Comparison of ENCODE assay signal across 16 cellular contexts in the genomic region with DNA sequence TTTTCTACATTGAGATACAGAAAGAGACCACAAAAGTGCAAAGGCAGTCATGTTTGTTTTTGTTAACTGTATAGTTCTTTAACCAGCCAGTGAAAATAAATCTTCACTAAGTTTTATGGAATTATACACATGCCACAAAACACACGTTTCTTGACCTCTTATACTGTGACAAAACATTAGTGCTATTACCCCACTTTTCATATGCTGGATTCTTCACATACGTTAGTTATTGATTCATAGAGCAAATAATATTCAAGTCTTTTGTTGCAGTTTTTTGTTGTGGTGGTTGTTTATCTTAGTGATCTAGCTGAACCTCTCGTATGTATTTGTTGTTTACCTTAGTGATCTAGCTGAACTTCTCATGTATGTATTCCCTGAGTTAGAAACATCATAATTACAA. TPM values are rescaled to one million over a fixed set of nuclear protein-coding genes. Genes with fewer than 3 reads are reported as not detected.
DNase-seq lines count a peak whose midpoint lies in the region; ATAC-seq and TF ChIP-seq lines count a peak whose summit lies in the region.
"Had no signal": no experiment of that assay in that cellular context is flagged by ENCODE, and none has a peak within 500 bp of the region (broad histone marks: within the 10 kb centered on the region; RNA-seq: fewer than 3 reads in every experiment).

No MANE protein-coding gene starts in this region.

- no peak overlapping the region for H2BK5ac ChIP-seq in trophoblast cell (ENCODE audit: low read depth, low read length, poor library complexity)

- no peak overlapping the region for H3K4me3 Mint-ChIP-seq in activated CD8-positive, alpha-beta memory T cell treated with anti-CD3 and anti-CD28 coated beads, Interleukin-2, amount 10 ng/mL, durations not matched to agents 7 days and 5 days
- H3K4me3 Mint-ChIP-seq: CD4-positive, alpha-beta memory T cell; H9 had no signal

- DNase-seq in EH (ENCODE audit: low read depth) (peak; percentile 3), PC-3 (peak; percentile 41), fibroblast of lung (ENCODE audit: low read depth in 2 of 2) (peak; percentile 21 to 37), trophoblast cell (peak; percentile 9 to 86), iPS-NIHi7 (ENCODE audit: extremely low spot score) (no peak)
- DNase-seq in activated CD8-positive, alpha-beta memory T cell treated with anti-CD3 and anti-CD28 coated beads, Interleukin-2, amount 10 ng/mL, durations not matched to agents 7 days and 5 days, result no peak
- DNase-seq: C1 segment of cervical spinal cord; Calu3; CD4-positive, alpha-beta memory T cell; COR-L47; DMS153; DMS79 treated with DMSO at 0.1 percent for 48 hours; GM23248; H9 had no signal

- intact Hi-C loops in PC-3 (cut with micrococcal nuclease), result loop anchor here (5.0 kb wide), 1 partner anchor 869 kb away; no protein-coding TSS in a partner anchor

- H2AK5ac ChIP-seq in trophoblast cell (ENCODE audit: low read length), result no peak overlapping the region

- no peaks in the 10 kb centered on the region for H3K4me1 ChIP-seq in PC-3 (ENCODE audit: insufficient read depth, low read length)
- no peaks in the 10 kb centered on the region for H3K4me1 ChIP-seq in fibroblast of lung (ENCODE audit: control insufficient read depth, extremely low read depth, insufficient read depth, low read length)
- H3K4me1 ChIP-seq in trophoblast cell (ENCODE audit: control insufficient read depth in 1 of 2, insufficient read depth in 2 of 2, low read length in 2 of 2), result no peaks in the 10 kb centered on the region

- no peaks in the 10 kb centered on the region for H3K79me2 ChIP-seq in PC-3 (ENCODE audit: low read length)
- H3K79me2 ChIP-seq in fibroblast of lung (ENCODE audit: control insufficient read depth, insufficient read depth, low read length), result no peaks in the 10 kb centered on the region
- no peaks in the 10 kb centered on the region for H3K79me2 ChIP-seq in trophoblast cell (ENCODE audit: control insufficient read depth, insufficient read depth, low read length, poor library complexity)

- H2AFZ ChIP-seq in PC-3 (ENCODE audit: low read length) (no peak overlapping the region), fibroblast of lung (ENCODE audit: low read length) (no peak overlapping the region), trophoblast cell (ENCODE audit: insufficient read depth, low read length, poor library complexity) (no peak overlapping the region)
- H2AFZ ChIP-seq: GM23248 had no signal

- H2BK12ac ChIP-seq in trophoblast cell (ENCODE audit: low read length), result no peak overlapping the region

- H4K91ac ChIP-seq in trophoblast cell (ENCODE audit: low read depth, low read length), result no peak overlapping the region

- H3K27me3 ChIP-seq in PC-3 (ENCODE audit: low read length) (no peaks in the 10 kb centered on the region), fibroblast of lung (ENCODE audit: control insufficient read depth, insufficient read depth, low read length) (no peaks in the 10 kb centered on the region), trophoblast cell (ENCODE audit: insufficient read depth, low read length) (no peaks in the 10 kb centered on the region)

- no peaks in the 10 kb centered on the region for H4K20me1 ChIP-seq in PC-3 (ENCODE audit: low read length)
- no peaks in the 10 kb centered on the region for H4K20me1 ChIP-seq in fibroblast of lung (ENCODE audit: control insufficient read depth, extremely low read depth, insufficient read depth, low read length)

- H3K4me3 ChIP-seq in PC-3 (ENCODE audit: low read length) (no peak overlapping the region), fibroblast of lung (replicated peaks in 1 of 4; ENCODE audit: control extremely low read depth in 1 of 4, insufficient read depth in 1 of 4, low read depth in 3 of 4, low read length in 4 of 4) (no peak overlapping the region), trophoblast cell (ENCODE audit: low read depth, low read length) (no peak overlapping the region)
- H3K4me3 ChIP-seq: GM23248 had no signal

- H3K36me3 ChIP-seq in PC-3 (ENCODE audit: low read depth, low read length), result 0 out of 2 replicates have a peak, but pooled peaks cover 6% of the 10 kb centered on the region
- no peaks in the 10 kb centered on the region for H3K36me3 ChIP-seq in fibroblast of lung (ENCODE audit: control insufficient read depth, insufficient read depth, low read length)
- peaks cover 0 to 4% of the 10 kb centered on the region in 2 experiments for H3K36me3 ChIP-seq in trophoblast cell (ENCODE audit: control insufficient read depth in 1 of 2, insufficient read depth in 2 of 2, low read length in 2 of 2)

- no peak overlapping the region for H2BK120ac ChIP-seq in trophoblast cell (ENCODE audit: insufficient read depth, low read length, poor library complexity)

- H3K9me3 ChIP-seq in PC-3 (ENCODE audit: low read length) (no peaks in the 10 kb centered on the region), fibroblast of lung (ENCODE audit: control insufficient read depth, insufficient read depth, low read depth, low read length) (no peaks in the 10 kb centered on the region), trophoblast cell (ENCODE audit: insufficient read depth, low read depth, low read length) (peaks cover 2% of the 10 kb centered on the region)

- H3K18ac ChIP-seq in trophoblast cell (ENCODE audit: low read length), result no peak overlapping the region

- WGBS in trophoblast cell (ENCODE audit: extremely low coverage, insufficient coverage, insufficient read length), result no CpG with 5 or more reads among the region's 3 CpGs

- no peaks in the 10 kb centered on the region for H3K79me1 ChIP-seq in trophoblast cell (ENCODE audit: low read length)

- H3K27ac ChIP-seq in PC-3 (ENCODE audit: low read length) (no peak overlapping the region), fibroblast of lung (ENCODE audit: insufficient read depth, low read length) (no peak overlapping the region), trophoblast cell (ENCODE audit: low read depth, low read length) (no peak overlapping the region)
- H3K27ac ChIP-seq: GM23248 had no signal

- no peak overlapping the region for H3K23ac ChIP-seq in trophoblast cell (ENCODE audit: low read length)

- ATAC-seq in PC-3 (no peak), HG02973 (IDR thresholded peaks at IDR 0.05; ENCODE audit: unreplicated experiment) (no peak)
- no peak for ATAC-seq in activated CD8-positive, alpha-beta memory T cell treated with anti-CD3 and anti-CD28 coated beads, Interleukin-2, amount 10 ng/mL, durations not matched to agents 7 days and 5 days
- ATAC-seq: HCT116 had no signal

- TF ChIP-seq CTCF in PC-3 (conservative IDR thresholded peaks at IDR 0.05; ENCODE audit: low read depth, low read length), result no peak
- no peak for TF ChIP-seq CTCF in fibroblast of lung (conservative IDR thresholded peaks at IDR 0.05 in 1 of 2, IDR thresholded peaks at IDR 0.05 in 1 of 2; ENCODE audit: low read depth in 1 of 2, low read length in 2 of 2)

- H3K9ac ChIP-seq in PC-3 (ENCODE audit: low read length), result no peak overlapping the region
- H3K9ac ChIP-seq in fibroblast of lung (ENCODE audit: insufficient read depth, low read length), result no peak overlapping the region
- no peak overlapping the region for H3K9ac ChIP-seq in trophoblast cell (ENCODE audit: low read length)
- H3K9ac ChIP-seq: GM23248 had no signal

- POLR2A ChIA-PET in PC-3 (lab: Charles Lee; ENCODE audit: unreplicated experiment), result no interaction called here

- no peak overlapping the region for H4K12ac ChIP-seq in trophoblast cell (ENCODE audit: low read depth, low read length)

- no peak overlapping the region for H3K14ac ChIP-seq in trophoblast cell (ENCODE audit: low read length)

- no peaks in the 10 kb centered on the region for H3K4me1 Mint-ChIP-seq in activated CD8-positive, alpha-beta memory T cell treated with anti-CD3 and anti-CD28 coated beads, Interleukin-2, amount 10 ng/mL, durations not matched to agents 7 days and 5 days
- H3K4me1 Mint-ChIP-seq: H9 had no signal

- H3K27me3 Mint-ChIP-seq in activated CD8-positive, alpha-beta memory T cell treated with anti-CD3 and anti-CD28 coated beads, Interleukin-2, amount 10 ng/mL, durations not matched to agents 7 days and 5 days, result no peaks in the 10 kb centered on the region
- H3K27me3 Mint-ChIP-seq: CD4-positive, alpha-beta memory T cell had no signal

- no peaks in the 10 kb centered on the region for H3K9me2 ChIP-seq in PC-3 (replicated peaks; ENCODE audit: low read length)

- no peak overlapping the region for H3K27ac Mint-ChIP-seq in activated CD8-positive, alpha-beta memory T cell treated with anti-CD3 and anti-CD28 coated beads, Interleukin-2, amount 10 ng/mL, durations not matched to agents 7 days and 5 days
- H3K27ac Mint-ChIP-seq: H9 had no signal

- BruUV-seq in PC-3 (replicated peaks; lab: Mats Ljungman, UMichigan), result no TSS peak

- H3K4me2 ChIP-seq in PC-3 (ENCODE audit: low read length) (no peak overlapping the region), fibroblast of lung (ENCODE audit: extremely low read depth, insufficient read depth, low read length) (no peak overlapping the region), trophoblast cell (ENCODE audit: low read length) (no peak overlapping the region)

- H4K8ac ChIP-seq in trophoblast cell (ENCODE audit: low read depth, low read length), result no peak overlapping the region

- no peaks in the 10 kb centered on the region for H3K9me3 Mint-ChIP-seq in activated CD8-positive, alpha-beta memory T cell treated with anti-CD3 and anti-CD28 coated beads, Interleukin-2, amount 10 ng/mL, durations not matched to agents 7 days and 5 days (ENCODE audit: low read depth)
- H3K9me3 Mint-ChIP-seq: CD4-positive, alpha-beta memory T cell; H9 had no signal

- H3F3A ChIP-seq in PC-3 (ENCODE audit: low read length, unreplicated experiment), result no peaks in the 10 kb centered on the region

- H3K4ac ChIP-seq in trophoblast cell (ENCODE audit: low read depth, low read length), result no peak overlapping the region

- CTCF ChIA-PET in PC-3 (lab: Charles Lee), result no interaction called here
- CTCF ChIA-PET in activated CD8-positive, alpha-beta memory T cell treated with anti-CD3 and anti-CD28 coated beads, Interleukin-2, amount 10 ng/mL, durations not matched to agents 7 days and 5 days (lab: Charles Lee), result interaction anchor here (1.6 kb wide), 1 partner anchor 10 kb away, joined by 6 read pairs; no protein-coding TSS in a partner anchor

- H3K36me3 Mint-ChIP-seq in activated CD8-positive, alpha-beta memory T cell treated with anti-CD3 and anti-CD28 coated beads, Interleukin-2, amount 10 ng/mL, durations not matched to agents 7 days and 5 days, result peaks cover 7% of the 10 kb centered on the region

RNA-seq across cellular contexts. Expression of a gene that starts 28.0 kb away (rescaled TPM):
- total RNA-seq in PC-3 (2014; rRNA removed), result 15.8 and 21.3 TPM in 2 replicates
- 51.5 and 52.6 TPM in 2 replicates for total RNA-seq in fibroblast of lung
- polyA plus RNA-seq in fibroblast of lung, result 22.2 and 29.9 TPM in 2 replicates
- polyA plus RNA-seq in fibroblast of lung (2012), result 24.8 and 33.5 TPM in 2 replicates
- polyA minus RNA-seq in fibroblast of lung (ENCODE audit: low replicate concordance), result 1.9 and 3.4 TPM in 2 replicates
- polyA plus RNA-seq in trophoblast cell (2013), result 16.5 and 16.8 TPM in 2 replicates
- total RNA-seq in activated CD8-positive, alpha-beta memory T cell treated with anti-CD3 and anti-CD28 coated beads, Interleukin-2, amount 10 ng/mL, durations not matched to agents 7 days and 5 days, result 10 to 100 TPM; 16.7 to 17.7 TPM

Comparison
In these comparisons a context has a peak if more than half of its experiments do, and no peak if none do; other contexts are left out.
1. DNase-seq: peak in EH (single experiment), PC-3 (single experiment), fibroblast of lung (2 of 2) and trophoblast cell (2 of 2); none in iPS-NIHi7 (single experiment) and activated CD8-positive, alpha-beta memory T cell treated with anti-CD3 and anti-CD28 coated beads, Interleukin-2, amount 10 ng/mL, durations not matched to agents 7 days and 5 days (single experiment).